24 cellular contexts compared by ENCODE assay signal in the genomic region with DNA sequence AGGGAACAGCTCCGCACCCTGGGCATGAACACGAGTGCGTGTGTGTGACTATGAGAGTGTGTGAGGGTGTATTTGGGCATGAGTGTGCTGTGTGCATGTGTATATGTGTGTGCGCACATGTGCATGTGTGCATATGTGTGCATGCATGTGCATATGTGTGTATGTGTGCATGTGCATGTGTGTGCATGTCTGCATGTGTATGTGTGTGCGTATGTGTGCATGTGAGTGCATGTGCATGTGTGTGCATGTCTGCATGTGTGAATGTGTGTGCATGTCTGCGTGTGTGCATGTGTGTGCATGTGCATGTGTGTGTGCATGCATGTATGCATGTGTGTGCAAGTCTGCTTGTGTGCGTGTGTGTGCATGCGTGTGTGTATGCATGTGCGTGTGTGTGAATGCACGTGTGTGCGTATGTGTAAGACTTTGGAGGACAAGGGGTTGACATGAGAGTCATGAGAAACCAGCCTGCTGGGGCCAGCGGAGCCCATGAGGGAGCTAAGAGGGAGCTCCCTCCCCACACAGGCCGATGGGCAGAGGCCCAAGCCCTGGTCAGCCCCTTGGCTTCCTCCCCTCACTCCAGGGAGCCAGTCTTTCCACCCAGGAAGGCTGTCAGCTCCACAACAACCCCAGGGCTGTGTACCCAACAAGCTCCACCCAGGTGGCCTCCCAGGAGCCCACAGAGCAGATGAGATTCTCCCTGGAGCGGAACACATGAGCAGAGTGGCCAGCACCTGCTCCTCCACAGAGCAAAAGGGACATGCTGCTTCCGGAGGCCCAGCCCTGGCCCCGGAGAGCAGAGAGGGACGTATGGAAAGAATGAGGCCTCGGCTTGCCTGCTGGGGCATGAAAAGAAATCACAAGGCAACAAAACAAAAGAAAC.
DNase-seq lines count a peak whose midpoint lies in the region; ATAC-seq and TF ChIP-seq lines count a peak whose summit lies in the region.
"Had no signal": no experiment of that assay in that cellular context is flagged by ENCODE, and none has a peak within 500 bp of the region (broad histone marks: within the 10 kb centered on the region; RNA-seq: fewer than 3 reads in every experiment).

No MANE protein-coding gene starts in this region.

- TF ChIP-seq CTCF in endodermal cell (conservative IDR thresholded peaks at IDR 0.05) (no peak), progenitor cell of endocrine pancreas (IDR thresholded peaks at IDR 0.05; ENCODE audit: unreplicated experiment) (no peak)

- no peaks in the 10 kb centered on the region for H3K27me3 ChIP-seq in endodermal cell (ENCODE audit: control insufficient read depth, insufficient read depth, low read length, poor library complexity, severe bottlenecking)
- no peaks in the 10 kb centered on the region for H3K27me3 ChIP-seq in naive thymus-derived CD4-positive, alpha-beta T cell (ENCODE audit: control insufficient read depth in 2 of 2, insufficient read depth in 2 of 2, low read length in 2 of 2)
- H3K27me3 ChIP-seq: brain microvascular endothelial cell, right lobe of liver had no signal

- no peaks in the 10 kb centered on the region for H3K9me3 ChIP-seq in endodermal cell (ENCODE audit: control insufficient read depth, low read length)
- no peaks in the 10 kb centered on the region for H3K9me3 ChIP-seq in naive thymus-derived CD4-positive, alpha-beta T cell (ENCODE audit: control insufficient read depth in 2 of 3, low read length in 3 of 3)
- H3K9me3 ChIP-seq: right lobe of liver, suprapubic skin had no signal

- ATAC-seq in naive thymus-derived CD4-positive, alpha-beta T cell = no peak
- no peak for ATAC-seq in GM18858 (IDR thresholded peaks at IDR 0.05; ENCODE audit: unreplicated experiment)
- ATAC-seq in activated naive CD4-positive, alpha-beta T cell treated with anti-CD3 and anti-CD28 coated beads, Interleukin-2, amount 50 U/mL, for 72 hours = no peak

- no peaks in the 10 kb centered on the region for H3K36me3 ChIP-seq in endodermal cell (ENCODE audit: control insufficient read depth, insufficient read depth, low read length)
- no peaks in the 10 kb centered on the region for H3K36me3 ChIP-seq in naive thymus-derived CD4-positive, alpha-beta T cell (ENCODE audit: control insufficient read depth in 2 of 3, insufficient read depth in 3 of 3, low read length in 3 of 3)
- H3K36me3 ChIP-seq: brain microvascular endothelial cell, heart left ventricle, left ventricle myocardium inferior, right lobe of liver, suprapubic skin had no signal

- intact Hi-C loops in naive thymus-derived CD4-positive, alpha-beta T cell (cut with micrococcal nuclease) = no loop called here

- H3K36me3 Mint-ChIP-seq in endodermal cell (ENCODE audit: low read depth) = no peaks in the 10 kb centered on the region
- no peaks in the 10 kb centered on the region for H3K36me3 Mint-ChIP-seq in progenitor cell of endocrine pancreas (ENCODE audit: insufficient read depth)
- H3K36me3 Mint-ChIP-seq in naive thymus-derived CD4-positive, alpha-beta T cell = no peaks in the 10 kb centered on the region
- no peaks in the 10 kb centered on the region for H3K36me3 Mint-ChIP-seq in activated naive CD4-positive, alpha-beta T cell treated with anti-CD3 and anti-CD28 coated beads, Interleukin-2, amount 50 U/mL, for 72 hours
- H3K36me3 Mint-ChIP-seq: CD4-positive, alpha-beta memory T cell had no signal

- H3K27me3 Mint-ChIP-seq in endodermal cell (ENCODE audit: insufficient read depth) = no peaks in the 10 kb centered on the region
- peaks cover 16% of the 10 kb centered on the region for H3K27me3 Mint-ChIP-seq in progenitor cell of endocrine pancreas
- peaks cover 2 to 21% (median 10%) of the 10 kb centered on the region in 5 donors for H3K27me3 Mint-ChIP-seq in naive thymus-derived CD4-positive, alpha-beta T cell

- H3K4me3 Mint-ChIP-seq in endodermal cell (no peak overlapping the region), progenitor cell of endocrine pancreas (ENCODE audit: low read depth) (no peak overlapping the region)
- H3K4me3 Mint-ChIP-seq in naive thymus-derived CD4-positive, alpha-beta T cell = peak overlapping the region in 1 of 10 donors; percentile 16
- H3K4me3 Mint-ChIP-seq: CD4-positive, alpha-beta memory T cell had no signal

- H3K9ac ChIP-seq in endodermal cell (ENCODE audit: extremely low read depth, low read length, poor library complexity, severe bottlenecking) = no peak overlapping the region

- peaks cover 10% of the 10 kb centered on the region for H3K4me1 ChIP-seq in endodermal cell (ENCODE audit: control insufficient read depth, insufficient read depth, low read length)
- H3K4me1 ChIP-seq in naive thymus-derived CD4-positive, alpha-beta T cell (ENCODE audit: control insufficient read depth in 2 of 2, insufficient read depth in 2 of 2, low read length in 2 of 2) = no peaks in the 10 kb centered on the region
- H3K4me1 ChIP-seq: heart left ventricle, left ventricle myocardium inferior, right lobe of liver, suprapubic skin had no signal

- POLR2A ChIA-PET in naive thymus-derived CD4-positive, alpha-beta T cell (lab: Charles Lee) = no interaction called here

- no peaks in the 10 kb centered on the region for H3K9me3 Mint-ChIP-seq in endodermal cell
- H3K9me3 Mint-ChIP-seq in progenitor cell of endocrine pancreas (ENCODE audit: low read depth) = no peaks in the 10 kb centered on the region
- peaks cover 0 to 4% (median 0%) of the 10 kb centered on the region in 11 donors for H3K9me3 Mint-ChIP-seq in naive thymus-derived CD4-positive, alpha-beta T cell
- H3K9me3 Mint-ChIP-seq in activated naive CD4-positive, alpha-beta T cell treated with anti-CD3 and anti-CD28 coated beads, Interleukin-2, amount 50 U/mL, for 72 hours = no peaks in the 10 kb centered on the region
- H3K9me3 Mint-ChIP-seq: activated T-helper 2 cell treated with anti-CD3 and anti-CD28 coated beads, Interferon-gamma antibody, Interleukin-2, Interleukin-4, amounts not matched to agents 10 μg/mL and 5 μg/mL and 100 μg/mL, durations not matched to agents 14 hours and 24 hours and 36 hours had no signal

- H3K4me3 ChIP-seq in endodermal cell (ENCODE audit: low read length) = no peak overlapping the region
- H3K4me3 ChIP-seq in naive thymus-derived CD4-positive, alpha-beta T cell (ENCODE audit: low read length) = no peak overlapping the region
- H3K4me3 ChIP-seq: heart left ventricle, left ventricle myocardium inferior, right lobe of liver, suprapubic skin had no signal

- CTCF ChIA-PET in naive thymus-derived CD4-positive, alpha-beta T cell (lab: Charles Lee) = no interaction called here

- DNase-seq in DMS79 treated with DMSO at 0.1 percent for 48 hours (lab: John Stamatoyannopoulos, UW) (peak; percentile 1), NCI-H187 treated with DMSO at 0.1 percent for 48 hours (lab: John Stamatoyannopoulos, UW) (peak; percentile 2), endodermal cell (no peak), progenitor cell of endocrine pancreas (ENCODE audit: low spot score, unreplicated experiment) (no peak)
- DNase-seq in naive thymus-derived CD4-positive, alpha-beta T cell = no peak
- no peak for DNase-seq in activated naive CD4-positive, alpha-beta T cell treated with anti-CD3 and anti-CD28 coated beads, Interleukin-2, amount 50 U/mL, for 72 hours (ENCODE audit: low spot score in 2 of 2)
- DNase-seq: activated CD4-positive, alpha-beta T cell treated with anti-CD3 and anti-CD28 coated beads, Interleukin-2, amount 50 U/mL, for 1 hour; brain microvascular endothelial cell; CD4-positive, alpha-beta memory T cell; cortex of kidney; DND-41; HCEC 1CT; heart left ventricle; Kasumi-1; left ventricle myocardium inferior; NCI-H1048; NCI-H2081; NCI-H748 treated with DMSO at 0.1 percent for 48 hours; nucleus accumbens; right lobe of liver; stimulated activated CD4-positive, alpha-beta T cell treated with anti-CD3 and anti-CD28 coated beads, Interleukin-15, amount 100 ng/mL, for 24 hours had no signal

- H3K4me1 Mint-ChIP-seq in endodermal cell = peaks cover 41% of the 10 kb centered on the region
- peaks cover 12% of the 10 kb centered on the region for H3K4me1 Mint-ChIP-seq in progenitor cell of endocrine pancreas (ENCODE audit: low read depth)
- no peaks in the 10 kb centered on the region for H3K4me1 Mint-ChIP-seq in naive thymus-derived CD4-positive, alpha-beta T cell
- H3K4me1 Mint-ChIP-seq: CD4-positive, alpha-beta memory T cell had no signal

- peak overlapping the region; percentile 47 for H3K27ac ChIP-seq in endodermal cell (ENCODE audit: low read depth, low read length)
- no peak overlapping the region for H3K27ac ChIP-seq in naive thymus-derived CD4-positive, alpha-beta T cell (ENCODE audit: low read depth, low read length)
- H3K27ac ChIP-seq: brain microvascular endothelial cell, heart left ventricle, left ventricle myocardium inferior, right lobe of liver, suprapubic skin had no signal

- peak overlapping the region; percentile 35 for H3K27ac Mint-ChIP-seq in endodermal cell
- peak overlapping the region; percentile 68 for H3K27ac Mint-ChIP-seq in progenitor cell of endocrine pancreas
- H3K27ac Mint-ChIP-seq in naive thymus-derived CD4-positive, alpha-beta T cell = no peak overlapping the region
- peak overlapping the region in 1 of 2 donors; percentile 68 for H3K27ac Mint-ChIP-seq in activated naive CD4-positive, alpha-beta T cell treated with anti-CD3 and anti-CD28 coated beads, Interleukin-2, amount 50 U/mL, for 72 hours
- H3K27ac Mint-ChIP-seq: activated T-helper 2 cell treated with anti-CD3 and anti-CD28 coated beads, Interferon-gamma antibody, Interleukin-2, Interleukin-4, amounts not matched to agents 10 μg/mL and 5 μg/mL and 100 μg/mL, durations not matched to agents 14 hours and 24 hours and 36 hours; CD4-positive, alpha-beta memory T cell had no signal

- 83 to 87% methylated on average over 10 to 18 of the region's 18 CpGs for WGBS in endodermal cell (ENCODE audit: insufficient coverage in 1 of 2, insufficient read length in 1 of 2), 2 experiments

Comparison
In these comparisons a context has a peak if more than half of its experiments do, and no peak if none do; other contexts are left out.
1. DNase-seq: peak in DMS79 treated with DMSO at 0.1 percent for 48 hours (single experiment) and NCI-H187 treated with DMSO at 0.1 percent for 48 hours (single experiment); none in endodermal cell (single experiment), progenitor cell of endocrine pancreas (single experiment), naive thymus-derived CD4-positive, alpha-beta T cell (0 of 9) and activated naive CD4-positive, alpha-beta T cell treated with anti-CD3 and anti-CD28 coated beads, Interleukin-2, amount 50 U/mL, for 72 hours (0 of 2).
2. H3K27ac Mint-ChIP-seq: peak in endodermal cell (single experiment) and progenitor cell of endocrine pancreas (single experiment); none in naive thymus-derived CD4-positive, alpha-beta T cell (0 of 9).